In the genomic region with DNA sequence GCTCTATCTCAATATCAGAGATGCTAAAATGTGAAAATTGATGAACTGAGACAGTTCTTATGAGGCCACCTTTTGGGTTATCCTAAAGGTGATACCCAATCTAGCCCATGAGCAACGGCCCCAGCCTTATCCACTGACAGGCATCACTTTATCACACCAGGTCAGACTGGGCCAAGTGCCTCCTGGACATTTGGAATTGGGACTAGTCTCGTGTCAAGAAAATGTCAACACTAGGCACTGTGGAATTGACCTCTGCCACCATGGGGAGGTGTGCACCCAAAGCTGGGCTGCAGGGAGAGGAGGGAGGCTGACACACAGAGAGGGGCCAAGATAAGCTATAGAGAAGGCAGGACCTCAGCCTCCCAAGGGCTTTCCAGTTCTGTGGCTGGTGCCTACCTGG, we compare ENCODE assay signal across 26 cellular contexts.
"Had no signal": no experiment of that assay in that cellular context is flagged by ENCODE, and none has a peak within 500 bp of the region (broad histone marks: within the 10 kb centered on the region; RNA-seq: fewer than 3 reads in every experiment).

No MANE protein-coding gene starts in this region.

- H3K4me3 ChIP-seq: breast epithelium, colonic mucosa, right atrium auricular region, spleen, suprapubic skin, tibial nerve had no signal

- H3K27ac ChIP-seq: breast epithelium, colonic mucosa, right atrium auricular region, spleen, suprapubic skin, tibial nerve, VCaP had no signal

- H3K9me3 ChIP-seq: breast epithelium, colonic mucosa, right atrium auricular region, spleen, suprapubic skin, tibial nerve had no signal

- H3K27me3 ChIP-seq: breast epithelium, colonic mucosa, right atrium auricular region, spleen, suprapubic skin, tibial nerve had no signal

- H3K4me3 Mint-ChIP-seq: activated naive CD4-positive, alpha-beta T cell treated with anti-CD3 and anti-CD28 coated beads, Interleukin-2, amount 50 U/mL, for 24 hours; activated naive CD8-positive, alpha-beta T cell treated with anti-CD3 and anti-CD28 coated beads, Interleukin-2, amount 50 U/mL, for 24 hours; activated T-cell treated with anti-CD3 and anti-CD28 coated beads, Interleukin-2, amount 50 U/mL, for 72 hours; central memory CD8-positive, alpha-beta T cell; naive thymus-derived CD4-positive, alpha-beta T cell; neural crest cell had no signal

- H3K9me3 Mint-ChIP-seq: activated naive CD4-positive, alpha-beta T cell treated with anti-CD3 and anti-CD28 coated beads, Interleukin-2, amount 50 U/mL, for 24 hours; activated naive CD8-positive, alpha-beta T cell treated with anti-CD3 and anti-CD28 coated beads, Interleukin-2, amount 50 U/mL, for 24 hours; central memory CD8-positive, alpha-beta T cell had no signal

- FAIRE-seq: endometrium, frontal cortex, islet of Langerhans had no signal

- H3K36me3 ChIP-seq: colonic mucosa had no signal

- ATAC-seq: activated naive CD8-positive, alpha-beta T cell treated with anti-CD3 and anti-CD28 coated beads, Interleukin-2, amount 50 U/mL, for 24 hours; activated T-cell treated with anti-CD3 and anti-CD28 coated beads, Interleukin-2, amount 50 U/mL, for 72 hours; left cardiac atrium; naive thymus-derived CD4-positive, alpha-beta T cell had no signal

- H3K4me1 Mint-ChIP-seq: activated naive CD4-positive, alpha-beta T cell treated with anti-CD3 and anti-CD28 coated beads, Interleukin-2, amount 50 U/mL, for 24 hours; activated naive CD8-positive, alpha-beta T cell treated with anti-CD3 and anti-CD28 coated beads, Interleukin-2, amount 50 U/mL, for 24 hours; central memory CD8-positive, alpha-beta T cell; neural crest cell had no signal

- H3K27ac Mint-ChIP-seq: activated naive CD4-positive, alpha-beta T cell treated with anti-CD3 and anti-CD28 coated beads, Interleukin-2, amount 50 U/mL, for 24 hours; activated naive CD8-positive, alpha-beta T cell treated with anti-CD3 and anti-CD28 coated beads, Interleukin-2, amount 50 U/mL, for 24 hours; activated T-cell treated with anti-CD3 and anti-CD28 coated beads, Interleukin-2, amount 50 U/mL, for 72 hours had no signal

- H3K4me1 ChIP-seq: breast epithelium, colonic mucosa, right atrium auricular region, spleen, suprapubic skin, tibial nerve had no signal

- DNase-seq: activated CD4-positive, alpha-beta T cell treated with anti-CD3 and anti-CD28 coated beads for 4 hours; activated CD4-positive, alpha-beta T cell treated with anti-CD3 and anti-CD28 coated beads, Interleukin-2, amount 50 U/mL, for 4 hours; activated gamma-delta T cell; activated naive CD8-positive, alpha-beta T cell treated with anti-CD3 and anti-CD28 coated beads, Interleukin-2, amount 50 U/mL, for 24 hours; activated T-cell treated with anti-CD3 and anti-CD28 coated beads for 4 hours; activated T-cell treated with anti-CD3 and anti-CD28 coated beads, Interleukin-2, amount 50 U/mL, for 72 hours; amygdala; colonic mucosa; effector CD8-positive, alpha-beta T cell; left cardiac atrium; midbrain; naive thymus-derived CD4-positive, alpha-beta T cell; occipital lobe; spleen; stimulated activated naive CD4-positive, alpha-beta T cell had no signal

- H3K27me3 Mint-ChIP-seq: activated naive CD4-positive, alpha-beta T cell treated with anti-CD3 and anti-CD28 coated beads, Interleukin-2, amount 50 U/mL, for 24 hours; activated naive CD8-positive, alpha-beta T cell treated with anti-CD3 and anti-CD28 coated beads, Interleukin-2, amount 50 U/mL, for 24 hours; central memory CD8-positive, alpha-beta T cell; naive thymus-derived CD4-positive, alpha-beta T cell had no signal
